ENCODE assay signal across 1 cellular context in the genomic region with DNA sequence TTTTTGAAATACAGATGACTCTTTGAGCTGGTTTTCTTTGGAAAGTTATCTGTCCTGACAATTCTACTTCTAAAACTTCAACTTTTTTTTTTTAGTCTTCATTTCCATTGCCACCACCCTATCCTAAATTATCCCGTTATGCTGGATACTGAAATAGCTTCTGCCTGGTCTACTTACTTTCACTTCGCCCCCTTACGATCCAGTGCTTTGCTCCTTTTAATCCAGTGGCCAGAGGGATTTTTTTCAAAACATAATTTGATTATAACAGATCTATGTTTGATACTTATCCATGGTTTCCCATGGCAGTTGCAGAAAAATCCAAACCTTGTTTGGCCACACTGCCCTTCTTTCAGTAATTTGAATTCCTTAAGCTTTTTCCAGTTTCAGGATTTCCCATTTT.
TF ChIP-seq lines count a peak whose summit lies in the region.

No MANE protein-coding gene starts in this region.

TF ChIP-seq in IMR-90, 13 proteins besides CTCF, POLR2A, EP300 and RAD21:
- TF ChIP-seq MXI1 (IDR thresholded peaks at IDR 0.05; ENCODE audit: borderline replicate concordance, low read depth, low read length): no peak
- TF ChIP-seq RCOR1 (IDR thresholded peaks at IDR 0.05; ENCODE audit: insufficient replicate concordance, low read length): no peak
- TF ChIP-seq FOS (IDR thresholded peaks at IDR 0.05; ENCODE audit: low read depth, low read length): no peak
- TF ChIP-seq RFX5 (IDR thresholded peaks at IDR 0.05; ENCODE audit: low read depth, low read length): no peak
TF ChIP-seq in IMR-90: peak in this region for 0.
